Comparison of ENCODE assay signal across 11 cellular contexts in genomic region chr13:92613921-92614320, GRCh38.
"Had no signal": no experiment of that assay in that cellular context is flagged by ENCODE, and none has a peak within 500 bp of the region (broad histone marks: within the 10 kb centered on the region; RNA-seq: fewer than 3 reads in every experiment).

No MANE protein-coding gene starts in this region.

- H3K4me1 ChIP-seq: HAP-1 had no signal

- ATAC-seq: GM23338, HCT116 had no signal

- H3K36me3 ChIP-seq: HAP-1 had no signal

- H3K9ac ChIP-seq: GM23248 had no signal

- H3K4me2 ChIP-seq: GM23338 had no signal

- FAIRE-seq: H1, H54 had no signal

- H3K4me3 ChIP-seq: GM23248, GM23338, HAP-1 had no signal

- H3K27ac ChIP-seq: GM23248 had no signal

- H2AFZ ChIP-seq: GM23248, GM23338 had no signal

- DNase-seq: GM23248, GOT3, H7, H9, HCEC 1CT, HFFc6 had no signal

- H3K9me3 ChIP-seq: HAP-1 had no signal
